Comparison of ENCODE assay signal across 1 cellular context in genomic region chr20:63272105-63273078, GRCh38.
TF ChIP-seq lines count a peak whose summit lies in the region.

ARFGAP1 (plus strand) TSS chr20:63272813; CDS start chr20:63275581, 2,768 bp downstream.

TF ChIP-seq in HEK293, 187 proteins besides CTCF, POLR2A, EP300 and RAD21 (continued from another document):
- TF ChIP-seq ZNF280D (tag by site-specific recombination; IDR thresholded peaks at IDR 0.05) = no peak
- no peak for TF ChIP-seq SCRT1 (tag by site-specific recombination; IDR thresholded peaks at IDR 0.05; ENCODE audit: borderline replicate concordance)
- TF ChIP-seq ZNF76 (tag by site-specific recombination; IDR thresholded peaks at IDR 0.05; ENCODE audit: borderline replicate concordance, low read depth) = peak; percentile 91
- peak; percentile 34; the same call in 1 of the 2 replicates for TF ChIP-seq KLF1 (tag by site-specific recombination; IDR thresholded peaks at IDR 0.05)
- peak; percentile 74; the same call in 1 of the 2 replicates for TF ChIP-seq KLF8 (tag by site-specific recombination; IDR thresholded peaks at IDR 0.05)
- TF ChIP-seq ZBTB8A (tag by site-specific recombination; IDR thresholded peaks at IDR 0.05) = 0 out of 2 replicates have a peak, but pooled peaks have one; percentile 23
- peak; percentile 72 for TF ChIP-seq ZNF629 (tag by site-specific recombination; IDR thresholded peaks at IDR 0.05)
- TF ChIP-seq ZNF274 (IDR thresholded peaks at IDR 0.05; ENCODE audit: low read length) = no peak
- TF ChIP-seq ZNF274 (tag by site-specific recombination; IDR thresholded peaks at IDR 0.05; ENCODE audit: borderline replicate concordance) = no peak
- TF ChIP-seq ZNF677 (tag by site-specific recombination; IDR thresholded peaks at IDR 0.05) = 0 out of 2 replicates have a peak, but pooled peaks have one; percentile 20
- TF ChIP-seq PATZ1 (tag by site-specific recombination; IDR thresholded peaks at IDR 0.05) = peak; percentile 42; the same call in 1 of the 2 replicates
- no peak for TF ChIP-seq ZNF426 (tag by site-specific recombination; IDR thresholded peaks at IDR 0.05)
- TF ChIP-seq ZBTB48 (tag by site-specific recombination; IDR thresholded peaks at IDR 0.05) = no peak
- peak; percentile 96 for TF ChIP-seq ZBTB26 (tag by site-specific recombination; optimal IDR thresholded peaks at IDR 0.05)
- TF ChIP-seq ZFHX2 (tag by site-specific recombination; conservative IDR thresholded peaks at IDR 0.05) = peak; percentile 79
- 0 out of 2 replicates have a peak, but pooled peaks have one; percentile 14 for TF ChIP-seq YY2 (tag by site-specific recombination; IDR thresholded peaks at IDR 0.05)
- TF ChIP-seq ZNF398 (tag by site-specific recombination; IDR thresholded peaks at IDR 0.05) = 0 out of 2 replicates have a peak, but pooled peaks have one; percentile 14
- no peak for TF ChIP-seq ZNF350 (tag by site-specific recombination; IDR thresholded peaks at IDR 0.05)
- peak; percentile 63 for TF ChIP-seq ZNF335 (tag by site-specific recombination; conservative IDR thresholded peaks at IDR 0.05)
- TF ChIP-seq ZNF2 (tag by site-specific recombination; IDR thresholded peaks at IDR 0.05) = no peak
- TF ChIP-seq ZBTB11 (tag by site-specific recombination; conservative IDR thresholded peaks at IDR 0.05; ENCODE audit: low read depth) = peak; percentile 74
- peak; percentile 33; the same call in 1 of the 2 replicates for TF ChIP-seq KLF9 (tag by site-specific recombination; IDR thresholded peaks at IDR 0.05; ENCODE audit: low read depth)
- TF ChIP-seq ZNF341 (tag by site-specific recombination; IDR thresholded peaks at IDR 0.05; ENCODE audit: low read depth) = peak; percentile 82
- TF ChIP-seq ZNF174 (tag by site-specific recombination; IDR thresholded peaks at IDR 0.05) = no peak
- TF ChIP-seq GLIS2 (tag by site-specific recombination; IDR thresholded peaks at IDR 0.05) = peak; percentile 42; the same call in 1 of the 2 replicates
- TF ChIP-seq ZIC2 (tag by site-specific recombination; IDR thresholded peaks at IDR 0.05) = 0 out of 2 replicates have a peak, but pooled peaks have one; percentile 17
- TF ChIP-seq ZNF10 (tag by site-specific recombination; IDR thresholded peaks at IDR 0.05) = no peak
- no peak for TF ChIP-seq ZNF48 (tag by site-specific recombination; IDR thresholded peaks at IDR 0.05)
- TF ChIP-seq ZNF585B (tag by site-specific recombination; IDR thresholded peaks at IDR 0.05) = no peak
